ENCODE assay signal across 25 cellular contexts in genomic region chr5:102241809-102242421, GRCh38. TPM values are rescaled to one million over a fixed set of nuclear protein-coding genes. Genes with fewer than 3 reads are reported as not detected.
DNase-seq lines count a peak whose midpoint lies in the region; ATAC-seq and TF ChIP-seq lines count a peak whose summit lies in the region.
"Had no signal": no experiment of that assay in that cellular context is flagged by ENCODE, and none has a peak within 500 bp of the region (broad histone marks: within the 10 kb centered on the region; RNA-seq: fewer than 3 reads in every experiment).

No MANE protein-coding gene starts in this region.

- ATAC-seq in GM19351 (IDR thresholded peaks at IDR 0.05; ENCODE audit: unreplicated experiment) = no peak
- ATAC-seq in activated T-cell treated with anti-CD3 and anti-CD28 coated beads, Interleukin-2, amount 50 U/mL, for 4 hours = no peak

- no peaks in the 10 kb centered on the region for H3K27me3 ChIP-seq in SJCRH30
- H3K27me3 ChIP-seq: ascending aorta, Peyer's patch, spleen, stomach had no signal

- H3K9me3 Mint-ChIP-seq in CD14-positive monocyte (peaks cover 0 to 3% (median 0%) of the 10 kb centered on the region in 7 donors), immature natural killer cell (no peaks in the 10 kb centered on the region), nephron (no peaks in the 10 kb centered on the region)
- H3K9me3 Mint-ChIP-seq in activated T-cell treated with anti-CD3 and anti-CD28 coated beads, Interleukin-2, amount 50 U/mL, for 4 hours = no peaks in the 10 kb centered on the region
- H3K9me3 Mint-ChIP-seq: neural crest cell had no signal

- H3K27me3 Mint-ChIP-seq in CD14-positive monocyte (ENCODE audit: low read depth in 3 of 3) = peaks cover 0 to 2% (median 0%) of the 10 kb centered on the region in 3 donors
- H3K27me3 Mint-ChIP-seq in immature natural killer cell (ENCODE audit: low read depth in 3 of 3) = peaks cover 0 to 1% (median 0%) of the 10 kb centered on the region in 3 donors
- no peaks in the 10 kb centered on the region for H3K27me3 Mint-ChIP-seq in nephron (ENCODE audit: low read depth)
- no peaks in the 10 kb centered on the region for H3K27me3 Mint-ChIP-seq in activated T-cell treated with anti-CD3 and anti-CD28 coated beads, Interleukin-2, amount 50 U/mL, for 4 hours (ENCODE audit: low read depth)
- H3K27me3 Mint-ChIP-seq: activated naive CD4-positive, alpha-beta T cell treated with anti-CD3 and anti-CD28 coated beads, Interleukin-2, amount 50 U/mL, for 24 hours had no signal

- intact Hi-C loops in CD14-positive monocyte (cut with micrococcal nuclease) (loop anchor here in 1 of 2 donors (10.0 kb wide), 1 partner anchor 53 kb away; the partner anchor contains the start of gene SLCO4C1), lower leg skin (cut with DNase I; ENCODE audit: low total_unique reads) (no loop called here)

- H3K36me3 Mint-ChIP-seq in CD14-positive monocyte (peaks cover 67 to 74% of the 10 kb centered on the region in 2 donors), immature natural killer cell (peaks cover 20 to 54% (median 32%) of the 10 kb centered on the region in 3 donors), nephron (ENCODE audit: low read depth) (peaks cover 10% of the 10 kb centered on the region)
- no peaks in the 10 kb centered on the region for H3K36me3 Mint-ChIP-seq in activated T-cell treated with anti-CD3 and anti-CD28 coated beads, Interleukin-2, amount 50 U/mL, for 4 hours (ENCODE audit: insufficient read depth)
- H3K36me3 Mint-ChIP-seq: activated naive CD4-positive, alpha-beta T cell treated with anti-CD3 and anti-CD28 coated beads, Interleukin-2, amount 50 U/mL, for 24 hours had no signal

- DNase-seq in CD14-positive monocyte (ENCODE audit: low spot score) (no peak), SJCRH30 (peak; percentile 7 to 41), immature natural killer cell (no peak), lower leg skin (ENCODE audit: low spot score in 2 of 2) (no peak), NCI-H1436 treated with DMSO at 0.1 percent for 48 hours (lab: John Stamatoyannopoulos, UW) (no peak)
- DNase-seq in activated T-cell treated with anti-CD3 and anti-CD28 coated beads, Interleukin-2, amount 50 U/mL, for 4 hours = no peak
- DNase-seq: activated CD4-positive, CD25-positive, alpha-beta regulatory T cell treated with anti-CD3 and anti-CD28 coated beads, Interleukin-2, amount 50 U/mL, for 72 hours; GOT3; hypothalamus; midbrain; NCI-H1930; spleen; stimulated activated CD4-positive, alpha-beta T cell treated with anti-CD3 and anti-CD28 coated beads, Interleukin-4, amount 100 ng/mL, for 24 hours; stomach; trophoblast cell had no signal

- no peaks in the 10 kb centered on the region for H3K4me1 ChIP-seq in SJCRH30
- H3K4me1 ChIP-seq: ascending aorta, Peyer's patch, spleen, stomach had no signal

- no peak overlapping the region for H3K4me3 Mint-ChIP-seq in CD14-positive monocyte
- H3K4me3 Mint-ChIP-seq in immature natural killer cell = no peak overlapping the region
- H3K4me3 Mint-ChIP-seq in nephron = no peak overlapping the region
- H3K4me3 Mint-ChIP-seq in activated T-cell treated with anti-CD3 and anti-CD28 coated beads, Interleukin-2, amount 50 U/mL, for 4 hours = no peak overlapping the region
- H3K4me3 Mint-ChIP-seq: activated naive CD4-positive, alpha-beta T cell treated with anti-CD3 and anti-CD28 coated beads, Interleukin-2, amount 50 U/mL, for 24 hours; neural crest cell had no signal

- no peaks in the 10 kb centered on the region for H3K9me3 ChIP-seq in SJCRH30 (replicated peaks)
- H3K9me3 ChIP-seq: ascending aorta, Peyer's patch, stomach had no signal

- no peak overlapping the region for H3K4me3 ChIP-seq in SJCRH30
- H3K4me3 ChIP-seq in lower leg skin (ENCODE audit: low read depth, poor library complexity, severe bottlenecking) = no peak overlapping the region
- H3K4me3 ChIP-seq: ascending aorta, Peyer's patch, SK-N-MC, spleen, stomach had no signal

- WGBS in lower leg skin, 2 donors = 69 to 94% methylated on average over 1 of the region's 1 CpG

- TF ChIP-seq POLR2A in lower leg skin (IDR thresholded peaks at IDR 0.05) = no peak

- no peak overlapping the region for H3K27ac ChIP-seq in SJCRH30
- H3K27ac ChIP-seq: ascending aorta, KMS-11, Peyer's patch, SK-N-MC, spleen, stomach had no signal

- H3K27ac Mint-ChIP-seq in CD14-positive monocyte (peak overlapping the region in 5 of 7 donors; percentile 6 to 77 (median 49)), immature natural killer cell (peak overlapping the region; percentile 26 to 82 (median 66)), nephron (peak overlapping the region; percentile 36 to 83 (median 56))
- H3K27ac Mint-ChIP-seq: activated naive CD4-positive, alpha-beta T cell treated with anti-CD3 and anti-CD28 coated beads, Interleukin-2, amount 50 U/mL, for 24 hours had no signal

- H3K4me1 Mint-ChIP-seq in CD14-positive monocyte (no peaks in the 10 kb centered on the region), immature natural killer cell (peaks cover 20 to 52% of the 10 kb centered on the region in 2 donors), nephron (no peaks in the 10 kb centered on the region)
- no peaks in the 10 kb centered on the region for H3K4me1 Mint-ChIP-seq in activated T-cell treated with anti-CD3 and anti-CD28 coated beads, Interleukin-2, amount 50 U/mL, for 4 hours (ENCODE audit: low read depth)
- H3K4me1 Mint-ChIP-seq: activated naive CD4-positive, alpha-beta T cell treated with anti-CD3 and anti-CD28 coated beads, Interleukin-2, amount 50 U/mL, for 24 hours; neural crest cell had no signal

- no peaks in the 10 kb centered on the region for H3K36me3 ChIP-seq in SJCRH30
- H3K36me3 ChIP-seq: ascending aorta, Peyer's patch, stomach had no signal

- TF ChIP-seq CTCF in CD14-positive monocyte (IDR thresholded peaks at IDR 0.05) = no peak
- no peak for TF ChIP-seq CTCF in nephron (IDR thresholded peaks at IDR 0.05; ENCODE audit: unreplicated experiment in 3 of 3)
- TF ChIP-seq CTCF in lower leg skin (IDR thresholded peaks at IDR 0.05) = no peak

RNA-seq across cellular contexts. Expression of gene SLCO4C1, which starts 54.2 kb away (rescaled TPM):
- polyA plus RNA-seq in CD14-positive monocyte (1 to 10 TPM; 2.4 to 3.9 TPM), immature natural killer cell (10 to 100 TPM in 2 of 3 donors, 1 to 10 TPM in 1; 7.8 to 21.5 (median 12.1) TPM)
- not detected in 2 replicates for total RNA-seq in SJCRH30 (2014; rRNA removed; shearing (Covaris generic))
- 1 to 10 TPM in 2 of 4 donors, under 1 TPM in 2; 0.30 to 1.3 (median 0.94) TPM for total RNA-seq in lower leg skin
- total RNA-seq in activated T-cell treated with anti-CD3 and anti-CD28 coated beads, Interleukin-2, amount 50 U/mL, for 4 hours = under 1 TPM in 2 of 3 donors, not detected in 1; 0.05 to 0.11 TPM
- total RNA-seq: A172, ascending aorta had no signal
- polyA plus RNA-seq: BJ, stomach had no signal

Comparison
In these comparisons a context has a peak if more than half of its experiments do, and no peak if none do; other contexts are left out.
1. DNase-seq: peak in SJCRH30 (2 of 2); none in CD14-positive monocyte (single experiment), immature natural killer cell (0 of 3), lower leg skin (0 of 2), activated T-cell treated with anti-CD3 and anti-CD28 coated beads, Interleukin-2, amount 50 U/mL, for 4 hours (single experiment) and NCI-H1436 treated with DMSO at 0.1 percent for 48 hours (single experiment).
2. Peak in every context shown above with its lines, with median percentiles within 50 percentile points of each other: H3K27ac Mint-ChIP-seq.